In the genomic region with DNA sequence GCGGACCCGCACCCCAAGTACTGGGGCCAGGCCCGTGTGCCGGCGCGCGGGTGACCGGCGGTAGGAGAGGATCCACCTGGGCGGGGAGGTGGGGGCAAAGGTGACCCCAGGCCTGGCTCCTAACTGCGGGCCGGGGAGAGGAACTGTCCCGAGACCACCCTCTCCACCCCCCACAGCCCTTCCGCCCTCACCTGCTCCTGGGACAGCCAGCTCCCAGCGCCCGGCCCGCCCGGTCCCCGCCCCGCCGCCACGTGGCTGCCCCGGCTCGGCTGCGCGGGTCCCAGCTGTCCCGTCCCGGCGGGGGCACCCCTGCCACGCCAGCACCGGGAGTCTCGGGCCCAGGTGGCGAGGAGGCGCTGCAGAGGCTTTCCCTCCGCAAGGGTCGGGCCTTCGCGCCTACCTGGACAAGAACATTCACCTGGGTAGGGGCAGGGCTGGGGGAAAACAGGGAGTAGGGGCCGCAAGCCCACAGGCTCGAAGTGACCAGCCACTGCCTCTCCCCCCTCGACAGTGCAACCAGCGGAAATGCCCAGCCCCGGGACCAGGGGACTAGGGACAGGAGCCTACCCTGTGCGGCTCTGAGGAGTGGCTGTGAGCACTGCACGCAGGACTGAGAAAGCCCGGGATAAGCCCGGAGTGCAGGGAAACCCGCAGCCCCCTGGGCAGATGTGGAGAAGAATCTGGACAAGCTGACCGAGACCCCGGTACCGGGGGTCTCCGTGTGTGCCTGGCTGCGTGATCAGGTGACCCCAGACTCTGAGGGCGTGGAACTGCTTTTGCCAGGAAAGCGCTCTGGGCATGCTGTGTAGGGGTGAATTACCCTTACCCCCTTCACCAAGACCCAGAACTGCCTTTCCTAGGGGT, we compare ENCODE assay signal across 8 cellular contexts. TPM values are rescaled to one million over a fixed set of nuclear protein-coding genes. Genes with fewer than 3 reads are reported as not detected.
DNase-seq lines count a peak whose midpoint lies in the region; ATAC-seq and TF ChIP-seq lines count a peak whose summit lies in the region.

A gene with protein sequence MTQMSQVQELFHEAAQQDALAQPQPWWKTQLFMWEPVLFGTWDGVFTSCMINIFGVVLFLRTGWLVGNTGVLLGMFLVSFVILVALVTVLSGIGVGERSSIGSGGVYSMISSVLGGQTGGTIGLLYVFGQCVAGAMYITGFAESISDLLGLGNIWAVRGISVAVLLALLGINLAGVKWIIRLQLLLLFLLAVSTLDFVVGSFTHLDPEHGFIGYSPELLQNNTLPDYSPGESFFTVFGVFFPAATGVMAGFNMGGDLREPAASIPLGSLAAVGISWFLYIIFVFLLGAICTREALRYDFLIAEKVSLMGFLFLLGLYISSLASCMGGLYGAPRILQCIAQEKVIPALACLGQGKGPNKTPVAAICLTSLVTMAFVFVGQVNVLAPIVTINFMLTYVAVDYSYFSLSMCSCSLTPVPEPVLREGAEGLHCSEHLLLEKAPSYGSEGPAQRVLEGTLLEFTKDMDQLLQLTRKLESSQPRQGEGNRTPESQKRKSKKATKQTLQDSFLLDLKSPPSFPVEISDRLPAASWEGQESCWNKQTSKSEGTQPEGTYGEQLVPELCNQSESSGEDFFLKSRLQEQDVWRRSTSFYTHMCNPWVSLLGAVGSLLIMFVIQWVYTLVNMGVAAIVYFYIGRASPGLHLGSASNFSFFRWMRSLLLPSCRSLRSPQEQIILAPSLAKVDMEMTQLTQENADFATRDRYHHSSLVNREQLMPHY (minus strand): TSS at position 240 of the 864 bp plus-strand sequence. CDS start 1,399 bp downstream, outside the sequence.

- TF ChIP-seq CTCF in PC-3 (conservative IDR thresholded peaks at IDR 0.05; ENCODE audit: low read depth, low read length) (no peak), foreskin keratinocyte (conservative IDR thresholded peaks at IDR 0.05) (no peak), parathyroid adenoma (IDR thresholded peaks at IDR 0.05) (no peak)

- no TSS peak for BruUV-seq in PC-3 (replicated peaks; lab: Mats Ljungman, UMichigan)

- peak within 1 kb of the TSS; percentile 92 for H3K4me2 ChIP-seq in PC-3 (ENCODE audit: low read length)
- peak within 1 kb of the TSS; percentile 85 for H3K4me2 ChIP-seq in parathyroid adenoma (ENCODE audit: low read length)

- H3K4me3 ChIP-seq in PC-3 (ENCODE audit: low read length) (peak within 1 kb of the TSS; percentile 79), parathyroid adenoma (ENCODE audit: low read depth, low read length) (peak within 1 kb of the TSS; percentile 67)

- ATAC-seq in PC-3, result peak; percentile 70
- ATAC-seq in foreskin keratinocyte, result peak; percentile 67

- H2AFZ ChIP-seq in PC-3 (ENCODE audit: low read length) (peak within 1 kb of the TSS; percentile 98), parathyroid adenoma (peak within 1 kb of the TSS; percentile 98)

- H3K79me2 ChIP-seq in PC-3 (ENCODE audit: low read length) (peaks cover 9% of the 10 kb centered on the region; the same call in 1 of the 2 replicates), parathyroid adenoma (no peaks in the 10 kb centered on the region)

- H3K4me1 ChIP-seq in PC-3 (ENCODE audit: insufficient read depth, low read length) (peaks cover 32% of the 10 kb centered on the region), foreskin keratinocyte (no peaks in the 10 kb centered on the region), parathyroid adenoma (peaks cover 8% of the 10 kb centered on the region)

- intact Hi-C loops in PC-3 (cut with micrococcal nuclease), result no loop called here

- H3K36me3 ChIP-seq in PC-3 (ENCODE audit: low read depth, low read length) (no peaks in the 10 kb centered on the region; the same call in 1 of the 2 replicates), parathyroid adenoma (ENCODE audit: control insufficient read depth, insufficient read depth, low read length) (no peaks in the 10 kb centered on the region)

- DNase-seq in GM03348 (ENCODE audit: low spot score), result peak; percentile 54
- peak; percentile 7 for DNase-seq in PC-3
- no peak for DNase-seq in foreskin keratinocyte
- no peak for DNase-seq in HEK293T (ENCODE audit: extremely low spot score)
- no peak for DNase-seq in NCI-H1436 (lab: John Stamatoyannopoulos, UW)
- no peak for DNase-seq in amygdala (lab: John Stamatoyannopoulos, UW)
- no peak for DNase-seq in GF-D8 (lab: John Stamatoyannopoulos, UW)

- no peaks in the 10 kb centered on the region for H3K27me3 ChIP-seq in PC-3 (ENCODE audit: low read length)
- H3K27me3 ChIP-seq in foreskin keratinocyte, result no peaks in the 10 kb centered on the region
- no peaks in the 10 kb centered on the region for H3K27me3 ChIP-seq in parathyroid adenoma (ENCODE audit: control insufficient read depth, insufficient read depth, low read length)

- no peaks in the 10 kb centered on the region for H4K20me1 ChIP-seq in PC-3 (ENCODE audit: low read length)

- no peaks in the 10 kb centered on the region for H3F3A ChIP-seq in PC-3 (ENCODE audit: low read length, unreplicated experiment)

- H3K9ac ChIP-seq in PC-3 (ENCODE audit: low read length), result peak within 1 kb of the TSS; percentile 91
- H3K9ac ChIP-seq in parathyroid adenoma, result peak within 1 kb of the TSS; percentile 21

- H3K27ac ChIP-seq in PC-3 (ENCODE audit: low read length) (no peak within 1 kb of the TSS), foreskin keratinocyte (peak within 1 kb of the TSS; percentile 50), parathyroid adenoma (no peak within 1 kb of the TSS)

- POLR2A ChIA-PET in PC-3 (lab: Charles Lee; ENCODE audit: unreplicated experiment) (interaction anchor here (0.6 kb wide), 1 partner anchor 143 kb away, joined by 8 read pairs; no protein-coding TSS in a partner anchor), HEK293T (lab: Yijun Ruan, JAX) (no interaction called here)

- CTCF ChIA-PET in PC-3 (lab: Charles Lee), result no interaction called here
- CTCF ChIA-PET in HEK293T (lab: Yijun Ruan, JAX), result no interaction called here

- no peaks in the 10 kb centered on the region for H3K9me2 ChIP-seq in PC-3 (replicated peaks; ENCODE audit: low read length)

- H3K9me3 ChIP-seq in PC-3 (ENCODE audit: low read length), result no peaks in the 10 kb centered on the region
- no peaks in the 10 kb centered on the region for H3K9me3 ChIP-seq in parathyroid adenoma (ENCODE audit: control insufficient read depth, low read length)

TF ChIP-seq in HEK293T, 16 proteins besides CTCF, POLR2A, EP300 and RAD21:
- no peak for TF ChIP-seq FOXA1 (IDR thresholded peaks at IDR 0.05)
- no peak for TF ChIP-seq SUZ12 (IDR thresholded peaks at IDR 0.05)
- no peak for TF ChIP-seq BHLHE40 (IDR thresholded peaks at IDR 0.05; ENCODE audit: borderline replicate concordance)
- no peak for TF ChIP-seq HDGF (IDR thresholded peaks at IDR 0.05; ENCODE audit: borderline replicate concordance)
- TF ChIP-seq L3MBTL2 (conservative IDR thresholded peaks at IDR 0.05), result no peak
- no peak for TF ChIP-seq ARNT (IDR thresholded peaks at IDR 0.05)
- TF ChIP-seq FOXK2 (IDR thresholded peaks at IDR 0.05), result no peak
- TF ChIP-seq NFRKB (IDR thresholded peaks at IDR 0.05), result no peak
- TF ChIP-seq LEF1 (IDR thresholded peaks at IDR 0.05; ENCODE audit: borderline replicate concordance), result no peak
- no peak for TF ChIP-seq ZNF384 (IDR thresholded peaks at IDR 0.05)
- TF ChIP-seq TARDBP (IDR thresholded peaks at IDR 0.05), result no peak
- TF ChIP-seq, protein P1, sequence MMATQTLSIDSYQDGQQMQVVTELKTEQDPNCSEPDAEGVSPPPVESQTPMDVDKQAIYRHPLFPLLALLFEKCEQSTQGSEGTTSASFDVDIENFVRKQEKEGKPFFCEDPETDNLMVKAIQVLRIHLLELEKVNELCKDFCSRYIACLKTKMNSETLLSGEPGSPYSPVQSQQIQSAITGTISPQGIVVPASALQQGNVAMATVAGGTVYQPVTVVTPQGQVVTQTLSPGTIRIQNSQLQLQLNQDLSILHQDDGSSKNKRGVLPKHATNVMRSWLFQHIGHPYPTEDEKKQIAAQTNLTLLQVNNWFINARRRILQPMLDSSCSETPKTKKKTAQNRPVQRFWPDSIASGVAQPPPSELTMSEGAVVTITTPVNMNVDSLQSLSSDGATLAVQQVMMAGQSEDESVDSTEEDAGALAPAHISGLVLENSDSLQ (IDR thresholded peaks at IDR 0.05), result no peak
- no peak for TF ChIP-seq CTBP1 (IDR thresholded peaks at IDR 0.05; ENCODE audit: borderline replicate concordance)
- no peak for TF ChIP-seq SP1 (IDR thresholded peaks at IDR 0.05)
- no peak for TF ChIP-seq ELF4 (IDR thresholded peaks at IDR 0.05)

RNA-seq across cellular contexts. Expression of the gene that starts here (rescaled TPM):
- total RNA-seq in PC-3 (2014; rRNA removed) (11.0 and 11.7 TPM in 2 replicates), foreskin keratinocyte (10.5 and 11.2 TPM in 2 replicates)
- polyA plus RNA-seq in foreskin keratinocyte, result 6.0 and 6.9 TPM in 2 replicates

Comparison
In these comparisons a context has a peak if more than half of its experiments do, and no peak if none do; other contexts are left out.
1. DNase-seq: peak in GM03348 (single experiment) and PC-3 (single experiment); none in foreskin keratinocyte (0 of 2), HEK293T (single experiment), NCI-H1436 (single experiment), amygdala (0 of 56) and GF-D8 (single experiment).